Comparison of ENCODE assay signal across 8 cellular contexts in the genomic region with DNA sequence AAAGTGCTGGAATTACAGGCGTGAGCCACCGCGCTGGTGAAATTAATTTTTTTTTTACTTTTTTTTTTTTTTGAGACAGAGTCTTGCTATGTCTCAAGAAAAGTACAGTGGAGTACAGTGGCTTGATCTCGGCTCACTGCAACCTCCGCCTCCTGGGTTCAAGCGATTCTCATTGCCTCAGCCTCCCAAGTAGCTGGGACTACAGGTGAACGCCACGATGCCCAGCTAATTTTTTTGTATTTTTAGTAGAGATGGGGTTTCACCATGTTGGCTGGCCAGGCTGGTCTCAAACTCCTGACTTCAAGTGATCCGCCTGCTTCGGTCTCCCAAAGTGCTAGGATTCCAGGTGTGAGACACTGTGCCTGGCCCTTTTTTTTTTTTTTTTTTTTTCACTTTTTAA. TPM values are rescaled to one million over a fixed set of nuclear protein-coding genes. Genes with fewer than 3 reads are reported as not detected.
A peak's percentile ranks its signal among the peaks of the same experiment; 100 is the strongest.
DNase-seq lines count a peak whose midpoint lies in the region; TF ChIP-seq lines count a peak whose summit lies in the region.
"Not testable (repeated sequence)": the region's sequence is repeated elsewhere in the genome, so short reads cannot be mapped to it uniquely, and the experiment has no call there.
"Had no signal": no experiment of that assay in that cellular context is flagged by ENCODE, and none has a peak within 500 bp of the region (broad histone marks: within the 10 kb centered on the region; RNA-seq: fewer than 3 reads in every experiment).

No MANE protein-coding gene starts in this region.

- TF ChIP-seq CTCF in chondrocyte (IDR thresholded peaks at IDR 0.05), result not testable (repeated sequence)

- H3K9me3 Mint-ChIP-seq in chondrocyte (ENCODE audit: low read depth), result not testable (repeated sequence)

- not testable (repeated sequence) for H3K27me3 Mint-ChIP-seq in chondrocyte (ENCODE audit: low read depth)

- not testable (repeated sequence) for H3K4me3 Mint-ChIP-seq in chondrocyte (ENCODE audit: unreplicated experiment)

- not testable (repeated sequence) for H3K4me1 Mint-ChIP-seq in chondrocyte (ENCODE audit: low read depth)

- H3K27ac Mint-ChIP-seq in chondrocyte (ENCODE audit: unreplicated experiment), result not testable (repeated sequence)

- H3K36me3 Mint-ChIP-seq in chondrocyte (ENCODE audit: low read depth), result not testable (repeated sequence)

- peak; percentile 11 for DNase-seq in chondrocyte (ENCODE audit: low spot score)

RNA-seq across cellular contexts. Expression of gene RHBDD3, which starts 19.9 kb away (rescaled TPM):
- total RNA-seq in chondrocyte, result 29.5 to 37.6 TPM (median 30.9 TPM) in 3 replicates

RNA-seq across cellular contexts. Expression of gene EWSR1, which starts 20.2 kb away (rescaled TPM):
- 139 to 205 TPM (median 144 TPM) in 3 replicates for total RNA-seq in chondrocyte

RNA-seq across cellular contexts. Expression of gene EMID1, which starts 42.2 kb away (rescaled TPM):
- 0.33 to 0.41 TPM in 2 of 3 replicates, not detected in the other for total RNA-seq in chondrocyte
- total RNA-seq: A172; A673; B cell; CD4-positive, alpha-beta memory T cell; CD4-positive, alpha-beta T cell; CD8-positive, alpha-beta memory T cell; CD8-positive, alpha-beta T cell had no signal

RNA-seq across cellular contexts. Expression of gene GAS2L1, which starts 58.6 kb away (rescaled TPM):
- 34.5 to 35.6 TPM (median 34.8 TPM) in 3 replicates for total RNA-seq in chondrocyte
- total RNA-seq: B cell; CD8-positive, alpha-beta T cell had no signal
